ENCODE assay signal across 21 cellular contexts in the genomic region with DNA sequence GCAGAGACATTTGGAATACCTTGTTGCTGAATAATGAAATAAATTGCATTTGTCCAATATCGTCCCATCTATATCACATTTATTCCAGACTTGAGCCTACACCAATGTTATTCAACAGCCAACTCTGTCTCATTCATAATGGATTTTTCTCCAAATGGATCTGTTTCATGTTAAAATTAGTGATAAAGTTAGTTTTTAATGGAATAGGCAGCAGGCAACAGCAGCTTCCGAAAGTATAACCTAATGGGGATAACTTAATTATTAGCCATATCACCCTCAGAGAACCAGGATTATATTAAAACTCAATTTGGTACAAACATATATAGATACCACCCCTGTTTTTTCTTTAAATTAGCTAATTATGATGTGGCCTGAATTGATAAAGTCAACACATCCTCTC.
"Had no signal": no experiment of that assay in that cellular context is flagged by ENCODE, and none has a peak within 500 bp of the region (broad histone marks: within the 10 kb centered on the region; RNA-seq: fewer than 3 reads in every experiment).

No MANE protein-coding gene starts in this region.

- H3K9me3 ChIP-seq: heart left ventricle, ovary, right atrium auricular region, sigmoid colon, suprapubic skin, thyroid gland had no signal

- H3K36me3 ChIP-seq: heart left ventricle, neural progenitor cell, ovary, right atrium auricular region, sigmoid colon, suprapubic skin, thyroid gland had no signal

- ATAC-seq: heart left ventricle; naive thymus-derived CD4-positive, alpha-beta T cell had no signal

- H3K27me3 Mint-ChIP-seq: naive thymus-derived CD4-positive, alpha-beta T cell; type B pancreatic cell had no signal

- H3K4me3 Mint-ChIP-seq: neural progenitor cell, type B pancreatic cell had no signal

- H3K27ac ChIP-seq: coronary artery, heart left ventricle, neural progenitor cell, ovary, right atrium auricular region, sigmoid colon, skin epidermis, suprapubic skin, thyroid gland had no signal

- H3K36me3 Mint-ChIP-seq: neural progenitor cell, type B pancreatic cell had no signal

- H3K4me1 ChIP-seq: right atrium auricular region, sigmoid colon, suprapubic skin, thyroid gland had no signal

- DNase-seq: effector CD4-positive, alpha-beta T cell; foreskin melanocyte; heart left ventricle; hippocampal formation; kidney glomerular epithelial cell; naive thymus-derived CD4-positive, alpha-beta T cell; nucleus accumbens; ovary; sigmoid colon; stimulated activated CD4-positive, alpha-beta T cell treated with anti-CD3 and anti-CD28 coated beads, Interleukin-2, amount 100 ng/mL, for 24 hours; stimulated activated CD4-positive, alpha-beta T cell treated with anti-CD3 and anti-CD28 coated beads, Interleukin-4, amount 100 ng/mL, for 4 hours; stimulated activated naive CD4-positive, alpha-beta T cell; thyroid gland had no signal

- H3K27me3 ChIP-seq: heart left ventricle, neural progenitor cell, ovary, right atrium auricular region, sigmoid colon, suprapubic skin, thyroid gland had no signal

- H3K9me3 Mint-ChIP-seq: naive thymus-derived CD4-positive, alpha-beta T cell; neural progenitor cell; type B pancreatic cell had no signal

- H3K27ac Mint-ChIP-seq: neural progenitor cell, type B pancreatic cell had no signal

- FAIRE-seq: islet of Langerhans, urothelium cell line had no signal

- H3K4me3 ChIP-seq: coronary artery, heart left ventricle, neural progenitor cell, ovary, right atrium auricular region, sigmoid colon, skin epidermis, suprapubic skin, thyroid gland had no signal
